Comparison of ENCODE assay signal across 25 cellular contexts in the genomic region with DNA sequence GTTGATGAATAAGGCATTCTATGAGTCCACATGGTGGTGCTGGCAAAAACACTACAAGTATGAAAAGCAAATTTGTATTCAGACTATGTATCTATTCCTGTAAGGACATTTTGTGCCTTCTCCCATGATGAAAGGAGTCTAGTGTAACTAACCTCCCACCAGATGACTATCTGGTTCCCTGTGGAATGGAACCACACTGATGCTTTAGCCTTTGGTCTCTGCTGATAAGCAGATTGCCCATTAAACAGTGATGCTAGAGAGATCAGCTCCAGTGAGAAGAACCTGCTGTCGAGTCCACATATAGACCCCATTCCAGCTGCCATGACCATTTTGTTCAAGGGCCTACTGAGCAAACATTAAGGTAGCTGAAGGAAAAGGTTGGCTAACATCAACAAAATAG.
"Had no signal": no experiment of that assay in that cellular context is flagged by ENCODE, and none has a peak within 500 bp of the region (broad histone marks: within the 10 kb centered on the region; RNA-seq: fewer than 3 reads in every experiment).

No MANE protein-coding gene starts in this region.

- H3K4me3 Mint-ChIP-seq: naive thymus-derived CD4-positive, alpha-beta T cell; natural killer cell treated with Interleukin-12 subunit alpha and Interleukin-12 subunit beta and Interleukin-15 and Interleukin-18, amount 100 ng/mL, for 72 hours; stimulated activated memory B cell treated with anti-CD40 and anti-IgM and Interleukin-4, amounts not matched to agents 10 μg/mL and 1 μg/mL and 100 μg/mL, for 72 hours; stimulated activated naive CD8-positive, alpha-beta T cell treated with anti-CD3 and anti-CD28 coated beads, Interleukin-15, amount 100 ng/mL, for 72 hours had no signal

- H3K9me3 ChIP-seq: left ventricle myocardium inferior, mucosa of descending colon, pancreas, prostate gland, sigmoid colon, tibial nerve, upper lobe of left lung, vagina had no signal

- H3K27ac Mint-ChIP-seq: naive thymus-derived CD4-positive, alpha-beta T cell; natural killer cell treated with Interleukin-12 subunit alpha and Interleukin-12 subunit beta and Interleukin-15 and Interleukin-18, amount 100 ng/mL, for 72 hours; stimulated activated memory B cell treated with anti-CD40 and anti-IgM and Interleukin-4, amounts not matched to agents 10 μg/mL and 1 μg/mL and 100 μg/mL, for 72 hours; stimulated activated naive CD8-positive, alpha-beta T cell treated with anti-CD3 and anti-CD28 coated beads, Interleukin-15, amount 100 ng/mL, for 72 hours had no signal

- H3K4me1 ChIP-seq: left ventricle myocardium inferior, pancreas, prostate gland, sigmoid colon, tibial nerve, upper lobe of left lung, vagina had no signal

- DNase-seq: islet precursor cell; left ventricle myocardium inferior; midbrain; mucosa of descending colon; naive thymus-derived CD4-positive, alpha-beta T cell; pancreas; posterior cingulate gyrus; retina; right cardiac atrium; sigmoid colon; stimulated activated CD4-positive, alpha-beta T cell treated with anti-CD3 and anti-CD28 coated beads, Interleukin-1b, Interleukin-23, amount 100 ng/mL, for 48 hours; stimulated activated CD4-positive, alpha-beta T cell treated with anti-CD3 and anti-CD28 coated beads, Interleukin-2, amount 100 ng/mL, for 48 hours; stimulated activated CD4-positive, alpha-beta T cell treated with anti-CD3 and anti-CD28 coated beads, Interleukin-4, amount 100 ng/mL, for 4 hours; stimulated activated CD8-positive, alpha-beta memory T cell treated with anti-CD3 and anti-CD28 coated beads, Interleukin-4, amount 100 ng/mL, for 48 hours; stimulated activated naive CD4-positive, alpha-beta T cell treated with Interleukin-2 at 50 U/mL for 16 hours; stimulated activated naive CD8-positive, alpha-beta T cell treated with anti-CD3 and anti-CD28 coated beads, Interleukin-15, amount 100 ng/mL, for 72 hours; substantia nigra; upper lobe of left lung had no signal

- H3K27ac ChIP-seq: left ventricle myocardium inferior, pancreas, prostate gland, sigmoid colon, tibial nerve, upper lobe of left lung, vagina had no signal

- H3K36me3 ChIP-seq: left ventricle myocardium inferior, pancreas, prostate gland, sigmoid colon, tibial nerve, upper lobe of left lung, vagina had no signal

- H3K4me2 ChIP-seq: smooth muscle cell had no signal

- H3K4me1 Mint-ChIP-seq: stimulated activated memory B cell treated with anti-CD40 and anti-IgM and Interleukin-4, amounts not matched to agents 10 μg/mL and 1 μg/mL and 100 μg/mL, for 72 hours; stimulated activated naive CD8-positive, alpha-beta T cell treated with anti-CD3 and anti-CD28 coated beads, Interleukin-15, amount 100 ng/mL, for 72 hours had no signal

- FAIRE-seq: pancreas had no signal

- H3K4me3 ChIP-seq: left ventricle myocardium inferior, lung, mucosa of descending colon, pancreas, prostate gland, sigmoid colon, smooth muscle cell, tibial nerve, upper lobe of left lung, vagina had no signal

- H3K36me3 Mint-ChIP-seq: naive thymus-derived CD4-positive, alpha-beta T cell; natural killer cell treated with Interleukin-12 subunit alpha and Interleukin-12 subunit beta and Interleukin-15 and Interleukin-18, amount 100 ng/mL, for 72 hours; stimulated activated memory B cell treated with anti-CD40 and anti-IgM and Interleukin-4, amounts not matched to agents 10 μg/mL and 1 μg/mL and 100 μg/mL, for 72 hours had no signal

- H3K9me3 Mint-ChIP-seq: natural killer cell treated with Interleukin-12 subunit alpha and Interleukin-12 subunit beta and Interleukin-15 and Interleukin-18, amount 100 ng/mL, for 72 hours; stimulated activated memory B cell treated with anti-CD40 and anti-IgM and Interleukin-4, amounts not matched to agents 10 μg/mL and 1 μg/mL and 100 μg/mL, for 72 hours; stimulated activated naive CD8-positive, alpha-beta T cell treated with anti-CD3 and anti-CD28 coated beads, Interleukin-15, amount 100 ng/mL, for 72 hours had no signal

- H3K27me3 ChIP-seq: sigmoid colon, tibial nerve, upper lobe of left lung, vagina had no signal

- H3K27me3 Mint-ChIP-seq: stimulated activated memory B cell treated with anti-CD40 and anti-IgM and Interleukin-4, amounts not matched to agents 10 μg/mL and 1 μg/mL and 100 μg/mL, for 72 hours; stimulated activated naive CD8-positive, alpha-beta T cell treated with anti-CD3 and anti-CD28 coated beads, Interleukin-15, amount 100 ng/mL, for 72 hours had no signal
